ENCODE assay signal across 26 cellular contexts in the genomic region with DNA sequence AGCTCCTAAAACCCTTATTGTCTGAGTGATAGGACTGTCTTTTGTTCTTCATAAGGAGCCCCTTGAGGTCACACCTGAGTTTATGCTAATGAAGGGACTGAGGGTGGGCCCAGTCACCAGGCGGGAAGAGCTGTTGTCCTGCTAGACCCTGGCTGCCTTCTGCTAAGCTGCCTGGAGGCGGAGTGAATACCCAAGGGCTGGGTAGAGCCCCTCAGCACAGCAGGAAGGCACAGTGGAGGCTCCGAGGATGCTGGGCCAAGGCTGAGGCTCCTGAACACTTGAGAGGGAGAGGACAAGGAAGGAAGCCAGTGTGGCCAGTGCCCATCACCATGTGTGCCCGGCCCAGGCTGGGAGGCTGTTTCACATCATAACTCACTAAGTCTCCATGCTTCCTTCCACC. TPM values are rescaled to one million over a fixed set of nuclear protein-coding genes. Genes with fewer than 3 reads are reported as not detected.
"Had no signal": no experiment of that assay in that cellular context is flagged by ENCODE, and none has a peak within 500 bp of the region (broad histone marks: within the 10 kb centered on the region; RNA-seq: fewer than 3 reads in every experiment).

No MANE protein-coding gene starts in this region.

- ATAC-seq: activated CD4-positive, CD25-positive, alpha-beta regulatory T cell treated with anti-CD3 and anti-CD28 coated beads, Interleukin-2, amount 50 U/mL, for 24 hours; body of pancreas; left colon; naive thymus-derived CD8-positive, alpha-beta T cell had no signal

- H3K4me2 ChIP-seq: smooth muscle cell had no signal

- DNase-seq: activated CD4-positive, alpha-beta T cell treated with anti-CD3 and anti-CD28 coated beads for 48 hours; activated CD4-positive, alpha-beta T cell treated with anti-CD3 and anti-CD28 coated beads, Interleukin-2, amount 50 U/mL, for 48 hours; activated CD8-positive, alpha-beta memory T cell treated with anti-CD3 and anti-CD28 coated beads for 24 hours; activated effector memory CD4-positive, alpha-beta T cell treated with anti-CD3 and anti-CD28 coated beads, Interleukin-2, amount 50 U/mL, for 16 hours; activated naive CD4-positive, alpha-beta T cell treated with anti-CD3 and anti-CD28 coated beads for 36 hours; activated naive CD8-positive, alpha-beta T cell treated with anti-CD3 and anti-CD28 coated beads for 36 hours; adrenal gland; aorta; body of pancreas; dermis blood vessel endothelial cell; effector CD4-positive, alpha-beta T cell; left colon; midbrain; naive thymus-derived CD8-positive, alpha-beta T cell; stimulated activated CD4-positive, alpha-beta T cell treated with anti-CD3 and anti-CD28 coated beads, Interleukin-1b, Interleukin-23, amount 100 ng/mL, for 48 hours; stimulated activated naive CD4-positive, alpha-beta T cell; trophoblast cell had no signal

- H3K36me3 Mint-ChIP-seq: activated naive CD8-positive, alpha-beta T cell treated with anti-CD3 and anti-CD28 coated beads for 36 hours had no signal

- H3K27ac Mint-ChIP-seq: activated naive CD4-positive, alpha-beta T cell treated with anti-CD3 and anti-CD28 coated beads for 36 hours; activated naive CD8-positive, alpha-beta T cell treated with anti-CD3 and anti-CD28 coated beads for 36 hours; activated T-helper 1 cell treated with anti-CD3 and anti-CD28 coated beads, Interleukin-12 subunit alpha, Interleukin-12 subunit beta, Interleukin-2, Interleukin-4 antibody, amounts not matched to agents 30 ng/mL and 10 ng/mL and 1 ng/mL, durations not matched to agents 14 hours and 24 hours and 36 hours; naive thymus-derived CD8-positive, alpha-beta T cell had no signal

- H3K9me3 ChIP-seq: adrenal gland, body of pancreas, right atrium auricular region, suprapubic skin had no signal

- H3K4me3 Mint-ChIP-seq: activated naive CD4-positive, alpha-beta T cell treated with anti-CD3 and anti-CD28 coated beads for 36 hours; activated naive CD8-positive, alpha-beta T cell treated with anti-CD3 and anti-CD28 coated beads for 36 hours; activated T-helper 1 cell treated with anti-CD3 and anti-CD28 coated beads, Interleukin-12 subunit alpha, Interleukin-12 subunit beta, Interleukin-2, Interleukin-4 antibody, amounts not matched to agents 30 ng/mL and 10 ng/mL and 1 ng/mL, durations not matched to agents 14 hours and 24 hours and 36 hours; naive thymus-derived CD8-positive, alpha-beta T cell had no signal

- H3K27ac ChIP-seq: adrenal gland, body of pancreas, epithelial cell of prostate, right atrium auricular region, suprapubic skin had no signal

- H3K9me3 Mint-ChIP-seq: activated naive CD4-positive, alpha-beta T cell treated with anti-CD3 and anti-CD28 coated beads for 36 hours; activated naive CD8-positive, alpha-beta T cell treated with anti-CD3 and anti-CD28 coated beads for 36 hours; activated T-helper 1 cell treated with anti-CD3 and anti-CD28 coated beads, Interleukin-12 subunit alpha, Interleukin-12 subunit beta, Interleukin-2, Interleukin-4 antibody, amounts not matched to agents 30 ng/mL and 10 ng/mL and 1 ng/mL, durations not matched to agents 14 hours and 24 hours and 36 hours; naive thymus-derived CD8-positive, alpha-beta T cell had no signal

- H3K4me3 ChIP-seq: adrenal gland, body of pancreas, right atrium auricular region, smooth muscle cell, suprapubic skin had no signal

- H3K27me3 ChIP-seq: right atrium auricular region had no signal

- H3K36me3 ChIP-seq: adrenal gland, right atrium auricular region, suprapubic skin had no signal

RNA-seq across cellular contexts. Expression of a gene that starts 4.9 kb away (rescaled TPM):
- total RNA-seq: activated naive CD4-positive, alpha-beta T cell treated with anti-CD3 and anti-CD28 coated beads for 36 hours; dermis blood vessel endothelial cell; liver; naive thymus-derived CD8-positive, alpha-beta T cell; pulmonary artery endothelial cell; suprapubic skin had no signal
- polyA plus RNA-seq: aorta; keratinocyte; liver; naive thymus-derived CD8-positive, alpha-beta T cell had no signal
